ENCODE assay signal across 10 cellular contexts in the genomic region with DNA sequence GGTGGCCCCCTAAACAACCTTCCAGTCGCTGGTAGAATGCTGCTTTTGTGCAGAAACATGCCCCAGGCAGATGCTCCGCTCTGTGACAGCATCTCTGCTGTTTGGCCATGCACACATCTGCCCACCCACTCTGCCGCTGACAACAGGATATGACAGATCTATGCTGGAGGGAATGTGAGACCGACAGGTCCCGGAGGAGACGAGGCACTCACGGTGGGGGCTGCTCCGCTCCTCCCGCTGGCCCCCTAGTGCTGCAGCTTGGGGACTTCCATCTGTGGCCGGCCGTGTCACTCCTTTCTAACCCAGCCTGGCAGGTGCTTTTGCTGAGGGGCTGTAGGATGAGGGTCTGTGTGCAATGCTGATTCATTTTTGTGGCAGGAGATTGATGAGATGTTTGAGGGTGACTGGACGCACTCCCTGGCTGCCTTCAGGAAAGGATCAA. TPM values are rescaled to one million over a fixed set of nuclear protein-coding genes. Genes with fewer than 3 reads are reported as not detected.
DNase-seq lines count a peak whose midpoint lies in the region; ATAC-seq, FAIRE-seq and TF ChIP-seq lines count a peak whose summit lies in the region.
"Had no signal": no experiment of that assay in that cellular context is flagged by ENCODE, and none has a peak within 500 bp of the region (broad histone marks: within the 10 kb centered on the region; RNA-seq: fewer than 3 reads in every experiment).

No MANE protein-coding gene starts in this region.

- ATAC-seq in HG03378 (IDR thresholded peaks at IDR 0.05; ENCODE audit: unreplicated experiment) (peak; percentile 40), natural killer cell (peak; percentile 37 to 53 (median 43))
- ATAC-seq: gastroesophageal sphincter, pancreas had no signal

- H3K27ac Mint-ChIP-seq in natural killer cell, result peak overlapping the region in 1 of 2 donors; percentile 93

- H3K36me3 Mint-ChIP-seq in natural killer cell, result no peaks in the 10 kb centered on the region

- in situ Hi-C loops in ACHN (cut with HindIII; ENCODE audit: low pct_ligation_motif_present, low pct_unique_long_range_greater_than_20kb, low sequenced_read_pairs), result no loop called here

- no peaks in the 10 kb centered on the region for H3K27me3 Mint-ChIP-seq in natural killer cell (ENCODE audit: low read depth in 2 of 2)

- FAIRE-seq in GM12891 (lab: Jason Lieb, UNC), result peak; percentile 89
- FAIRE-seq: pancreas had no signal

- no peak for TF ChIP-seq CTCF in natural killer cell (IDR thresholded peaks at IDR 0.05)

- H3K4me3 Mint-ChIP-seq in natural killer cell, result no peak overlapping the region

- DNase-seq in GM12891 (ENCODE audit: insufficient read length, low spot score) (no peak), natural killer cell (no peak), ACHN (no peak), cardiac septum (ENCODE audit: low spot score) (no peak), posterior cingulate gyrus (no peak), NCI-H526 treated with DMSO at 0.1 percent for 48 hours (lab: John Stamatoyannopoulos, UW) (no peak)
- DNase-seq in activated T-cell treated with anti-CD3 and anti-CD28 coated beads, Interleukin-2, amount 50 U/mL, for 48 hours, result peak; percentile 36 to 48
- DNase-seq: pancreas had no signal

- peaks cover 20 to 36% of the 10 kb centered on the region in 2 donors for H3K4me1 Mint-ChIP-seq in natural killer cell

- H3K9me3 Mint-ChIP-seq in natural killer cell, result no peaks in the 10 kb centered on the region

- intact Hi-C loops in natural killer cell (cut with micrococcal nuclease), result no loop called here
- intact Hi-C loops in cardiac septum (cut with DNase I), result no loop called here
- intact Hi-C loops in posterior cingulate gyrus (cut with DNase I), result no loop called here

- no peak for TF ChIP-seq POLR2A in GM12891 (IDR thresholded peaks at IDR 0.05; ENCODE audit: low read depth, low read length)

TF ChIP-seq in GM12891, 5 proteins besides CTCF, POLR2A, EP300 and RAD21:
- TF ChIP-seq TAF1 (IDR thresholded peaks at IDR 0.05; ENCODE audit: low read depth, low read length) (no peak), POLR2AphosphoS5 (IDR thresholded peaks at IDR 0.05; ENCODE audit: low read depth, low read length) (no peak), POU2F2 (IDR thresholded peaks at IDR 0.05; ENCODE audit: low read depth, low read length) (no peak), SPI1 (IDR thresholded peaks at IDR 0.05; ENCODE audit: low read depth, low read length) (no peak), PAX5 (IDR thresholded peaks at IDR 0.05; ENCODE audit: insufficient read depth, low read length, severe bottlenecking) (no peak)

RNA-seq across cellular contexts. Expression of a gene that starts 49.1 kb away (rescaled TPM):
- not detected for polyA plus RNA-seq in GM12891 (2012; ENCODE audit: low read depth, missing spikeins)
- total RNA-seq in natural killer cell, result not detected
- total RNA-seq in cardiac septum, result not detected
- total RNA-seq: gastroesophageal sphincter, pancreas had no signal
- polyA plus RNA-seq: pancreas had no signal

Comparison
In these comparisons a context has a peak if more than half of its experiments do, and no peak if none do; other contexts are left out.
1. DNase-seq: peak in activated T-cell treated with anti-CD3 and anti-CD28 coated beads, Interleukin-2, amount 50 U/mL, for 48 hours (2 of 2); none in GM12891 (single experiment), natural killer cell (single experiment), ACHN (single experiment), cardiac septum (single experiment), posterior cingulate gyrus (0 of 10) and NCI-H526 treated with DMSO at 0.1 percent for 48 hours (single experiment).